Comparison of ENCODE assay signal across 9 cellular contexts in the genomic region with DNA sequence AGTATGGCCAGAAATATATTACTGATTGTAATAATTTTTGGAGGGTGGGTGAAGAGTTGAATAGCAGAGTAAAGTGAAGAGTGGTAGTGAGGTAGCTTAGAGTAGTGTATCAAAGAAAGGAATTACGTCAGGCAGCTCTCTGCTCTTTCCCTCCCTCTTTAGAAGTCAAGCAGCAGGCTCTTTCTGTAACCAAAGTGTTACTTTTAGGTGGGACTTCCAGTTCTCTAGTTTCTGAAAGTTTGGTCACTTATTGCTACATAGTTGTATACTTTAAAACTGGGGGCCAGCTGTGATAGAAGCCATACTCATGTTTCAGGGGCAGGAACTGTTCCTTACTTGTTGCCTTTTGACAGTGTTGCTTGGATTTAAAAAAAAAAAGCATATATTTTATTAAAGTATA. TPM values are rescaled to one million over a fixed set of nuclear protein-coding genes. Genes with fewer than 3 reads are reported as not detected.
A peak's percentile ranks its signal among the peaks of the same experiment; 100 is the strongest.
DNase-seq lines count a peak whose midpoint lies in the region; ATAC-seq and TF ChIP-seq lines count a peak whose summit lies in the region.
"Had no signal": no experiment of that assay in that cellular context is flagged by ENCODE, and none has a peak within 500 bp of the region (broad histone marks: within the 10 kb centered on the region; RNA-seq: fewer than 3 reads in every experiment).

No MANE protein-coding gene starts in this region.

- no peaks in the 10 kb centered on the region for H3K27me3 Mint-ChIP-seq in WTC11 (ENCODE audit: low read depth)
- H3K27me3 Mint-ChIP-seq in osteocyte (ENCODE audit: unreplicated experiment): no peaks in the 10 kb centered on the region

- H3K36me3 Mint-ChIP-seq in WTC11 (peaks cover 4% of the 10 kb centered on the region), osteocyte (ENCODE audit: unreplicated experiment) (peaks cover 37% of the 10 kb centered on the region)

- DNase-seq in WTC11 (ENCODE audit: low spot score): no peak
- no peak for DNase-seq in sigmoid colon
- DNase-seq in NCI-H748 treated with DMSO at 0.1 percent for 48 hours (lab: John Stamatoyannopoulos, UW): no peak
- DNase-seq in osteocyte (ENCODE audit: extremely low spot score, unreplicated experiment): no peak
- DNase-seq in stimulated activated CD4-positive, alpha-beta T cell treated with anti-CD3 and anti-CD28 coated beads, Interleukin-2, amount 100 ng/mL, for 48 hours: no peak
- DNase-seq in RWPE1 (ENCODE audit: low spot score): no peak

- H3K9me3 Mint-ChIP-seq in WTC11 (peaks cover 5% of the 10 kb centered on the region), osteocyte (ENCODE audit: unreplicated experiment) (peaks cover 18% of the 10 kb centered on the region)

- peaks cover 0 to 50% (median 40%) of the 10 kb centered on the region in 4 donors for H3K4me1 ChIP-seq in sigmoid colon

- ATAC-seq in GM19025 (IDR thresholded peaks at IDR 0.05; ENCODE audit: low read depth, unreplicated experiment) (peak; percentile 63), HG02798 (IDR thresholded peaks at IDR 0.05; ENCODE audit: poor library complexity, unreplicated experiment) (peak; percentile 75), WTC11 (no peak)

- TF ChIP-seq EP300 in sigmoid colon (IDR thresholded peaks at IDR 0.05): no peak

- CTCF ChIA-PET in WTC11 (lab: Charles Lee): interaction anchor here (1.0 kb wide), 1 partner anchor 138 kb away, joined by 3 read pairs; no protein-coding TSS in a partner anchor
- CTCF ChIA-PET in RWPE1 (lab: Yijun Ruan, JAX): no interaction called here

- H3K27me3 ChIP-seq in sigmoid colon: no peaks in the 10 kb centered on the region

- intact Hi-C loops in sigmoid colon (cut with DNase I): no loop called here

- TF ChIP-seq POLR2A in sigmoid colon (IDR thresholded peaks at IDR 0.05): no peak

- WGBS in sigmoid colon, 2 donors: 54 to 78% methylated on average over 1 of the region's 1 CpG

- TF ChIP-seq CTCF in WTC11 (IDR thresholded peaks at IDR 0.05) (no peak), sigmoid colon (IDR thresholded peaks at IDR 0.05) (no peak), osteocyte (IDR thresholded peaks at IDR 0.05) (no peak), RWPE1 (conservative IDR thresholded peaks at IDR 0.05; ENCODE audit: low read depth) (no peak)

- H3K27ac Mint-ChIP-seq in WTC11 (peak overlapping the region; percentile 73; the same call in 1 of the 2 replicates), osteocyte (ENCODE audit: unreplicated experiment) (no peak overlapping the region)

- H3K4me3 Mint-ChIP-seq in WTC11 (no peak overlapping the region), osteocyte (ENCODE audit: unreplicated experiment) (no peak overlapping the region)

- H3K27ac ChIP-seq in sigmoid colon (peak overlapping the region; percentile 25 to 80 (median 71)), RWPE1 (no peak overlapping the region)
- H3K27ac ChIP-seq: KMS-11 had no signal

- POLR2A ChIA-PET in WTC11 (lab: Charles Lee) (interaction anchor here (1.5 to 2.6 kb wide), 2 partner anchors 128 to 138 kb away, joined by 4 to 16 read pairs; no protein-coding TSS in a partner anchor), RWPE1 (lab: Yijun Ruan, JAX; ENCODE audit: low non-redundant PET) (no interaction called here)

- H3K36me3 ChIP-seq in sigmoid colon: no peaks in the 10 kb centered on the region

- H3K9me3 ChIP-seq in sigmoid colon: peaks cover 0 to 10% (median 3%) of the 10 kb centered on the region in 4 donors

- H3K4me3 ChIP-seq in sigmoid colon: no peak overlapping the region

- H3K4me1 Mint-ChIP-seq in WTC11 (peaks cover 86% of the 10 kb centered on the region), osteocyte (ENCODE audit: unreplicated experiment) (peaks cover 49% of the 10 kb centered on the region)

TF ChIP-seq in WTC11, 78 proteins besides CTCF, POLR2A, EP300 and RAD21 (continues in another document):
- TF ChIP-seq JAZF1 (CRISPR knock-in tag; IDR thresholded peaks at IDR 0.05) (no peak), NFE2L1 (CRISPR knock-in tag; IDR thresholded peaks at IDR 0.05) (no peak), E2F4 (CRISPR knock-in tag; IDR thresholded peaks at IDR 0.05; ENCODE audit: borderline replicate concordance, low read depth) (no peak), E2F5 (CRISPR knock-in tag; IDR thresholded peaks at IDR 0.05) (no peak), EMX1 (CRISPR knock-in tag; IDR thresholded peaks at IDR 0.05) (no peak), IRF1 (CRISPR knock-in tag; IDR thresholded peaks at IDR 0.05) (no peak), PREB (CRISPR knock-in tag; IDR thresholded peaks at IDR 0.05; ENCODE audit: borderline replicate concordance) (no peak), TEAD4 (CRISPR knock-in tag; IDR thresholded peaks at IDR 0.05) (no peak), E2F1 (CRISPR knock-in tag; IDR thresholded peaks at IDR 0.05) (no peak)
- TF ChIP-seq, protein P1, sequence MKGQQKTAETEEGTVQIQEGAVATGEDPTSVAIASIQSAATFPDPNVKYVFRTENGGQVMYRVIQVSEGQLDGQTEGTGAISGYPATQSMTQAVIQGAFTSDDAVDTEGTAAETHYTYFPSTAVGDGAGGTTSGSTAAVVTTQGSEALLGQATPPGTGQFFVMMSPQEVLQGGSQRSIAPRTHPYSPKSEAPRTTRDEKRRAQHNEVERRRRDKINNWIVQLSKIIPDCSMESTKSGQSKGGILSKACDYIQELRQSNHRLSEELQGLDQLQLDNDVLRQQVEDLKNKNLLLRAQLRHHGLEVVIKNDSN (CRISPR knock-in tag; IDR thresholded peaks at IDR 0.05): no peak

RNA-seq across cellular contexts. Expression of gene ATF7IP, which starts 30.6 kb away (rescaled TPM):
- total RNA-seq in WTC11 (2021) (141 to 169 TPM (median 167 TPM) in 3 replicates), sigmoid colon (10 to 100 TPM; 27.7 to 58.4 (median 44.6) TPM), osteocyte (71.1 and 71.2 TPM in 2 replicates)
- 10 to 100 TPM in 1 of 3 donors, 1 to 10 TPM in 2; 3.0 to 17.0 (median 3.6) TPM for polyA plus RNA-seq in sigmoid colon
